In genomic region chr13:26222523-26223046, GRCh38 we compare ENCODE assay signal across 8 cellular contexts. TPM values are rescaled to one million over a fixed set of nuclear protein-coding genes. Genes with fewer than 3 reads are reported as not detected.
DNase-seq lines count a peak whose midpoint lies in the region; ATAC-seq, FAIRE-seq and TF ChIP-seq lines count a peak whose summit lies in the region.

No MANE protein-coding gene starts in this region.

- FAIRE-seq in HTR-8/SVneo (lab: Jason Lieb, UNC) = no peak

- intact Hi-C loops in ascending aorta (cut with DNase I) = loop anchor here (1.0 to 10.0 kb wide), 4 partner anchors 31 to 1298 kb away; partner anchors contain the start of gene WASF3

- peak overlapping the region; percentile 76 to 87 (median 82) for H3K4me3 ChIP-seq in BLaER1 treated with 17β-estradiol and CSF1 and Interleukin-3, amounts not matched to agents 10 nM and 100 nM
- peak overlapping the region; percentile 75 to 76 for H3K4me3 ChIP-seq in ascending aorta

- H3K4me1 ChIP-seq in BLaER1 treated with 17β-estradiol and CSF1 and Interleukin-3, amounts not matched to agents 10 nM and 100 nM = peaks cover 23 to 29% (median 25%) of the 10 kb centered on the region in 10 experiments
- peaks cover 0 to 12% of the 10 kb centered on the region in 2 donors for H3K4me1 ChIP-seq in ascending aorta

- H3K4me2 ChIP-seq in BLaER1 treated with 17β-estradiol and CSF1 and Interleukin-3, amounts not matched to agents 10 nM and 100 nM = peak overlapping the region; percentile 79 to 98 (median 85)

- TF ChIP-seq CTCF in ascending aorta (IDR thresholded peaks at IDR 0.05) = no peak

- H3K9ac ChIP-seq in BLaER1 treated with 17β-estradiol and CSF1 and Interleukin-3, amounts not matched to agents 10 nM and 100 nM = peak overlapping the region; percentile 92 to 99 (median 97)

- H3K36me3 ChIP-seq in BLaER1 treated with 17β-estradiol and CSF1 and Interleukin-3, amounts not matched to agents 10 nM and 100 nM = peaks cover 26 to 32% (median 29%) of the 10 kb centered on the region in 11 experiments
- peaks cover 4 to 17% of the 10 kb centered on the region in 2 donors for H3K36me3 ChIP-seq in ascending aorta

- ATAC-seq in GM19452 (IDR thresholded peaks at IDR 0.05; ENCODE audit: unreplicated experiment) (peak; percentile 46), HG03521 (IDR thresholded peaks at IDR 0.05; ENCODE audit: unreplicated experiment) (peak; percentile 39)

- peaks cover 0 to 17% (median 7%) of the 10 kb centered on the region in 11 experiments; a peak in 6 of 22 replicates for H4K20me1 ChIP-seq in BLaER1 treated with 17β-estradiol and CSF1 and Interleukin-3, amounts not matched to agents 10 nM and 100 nM

- no peak for DNase-seq in ascending aorta (ENCODE audit: low spot score in 2 of 2)
- DNase-seq in kidney glomerular epithelial cell (lab: John Stamatoyannopoulos, UW) = peak; percentile 74
- DNase-seq in NCI-H2029 (lab: John Stamatoyannopoulos, UW) = no peak
- no peak for DNase-seq in HTR-8/SVneo (ENCODE audit: insufficient read length, low spot score)

- no peaks in the 10 kb centered on the region for H3K27me3 ChIP-seq in BLaER1 treated with 17β-estradiol and CSF1 and Interleukin-3, amounts not matched to agents 10 nM and 100 nM
- no peaks in the 10 kb centered on the region for H3K27me3 ChIP-seq in ascending aorta

- no peaks in the 10 kb centered on the region for H3K9me3 ChIP-seq in BLaER1 treated with 17β-estradiol and CSF1 and Interleukin-3, amounts not matched to agents 10 nM and 100 nM (replicated peaks in 1 of 11)
- no peaks in the 10 kb centered on the region for H3K9me3 ChIP-seq in ascending aorta

- H3K27ac ChIP-seq in BLaER1 treated with 17β-estradiol and CSF1 and Interleukin-3, amounts not matched to agents 10 nM and 100 nM = peak overlapping the region; percentile 94 to 99 (median 97)
- peak overlapping the region; percentile 91 to 97 for H3K27ac ChIP-seq in ascending aorta
- H3K27ac ChIP-seq in temporal lobe (ENCODE audit: low read depth, low read length) = peak overlapping the region; percentile 88

RNA-seq across cellular contexts. Expression of gene RNF6, which starts 0.5 kb away (rescaled TPM):
- total RNA-seq in ascending aorta (15.8 TPM), temporal lobe (16.2 TPM)

RNA-seq across cellular contexts. Expression of gene CDK8, which starts 31.3 kb away (rescaled TPM):
- total RNA-seq in ascending aorta (4.3 TPM), temporal lobe (27.5 TPM)
